ENCODE assay signal across 8 cellular contexts in the genomic region with DNA sequence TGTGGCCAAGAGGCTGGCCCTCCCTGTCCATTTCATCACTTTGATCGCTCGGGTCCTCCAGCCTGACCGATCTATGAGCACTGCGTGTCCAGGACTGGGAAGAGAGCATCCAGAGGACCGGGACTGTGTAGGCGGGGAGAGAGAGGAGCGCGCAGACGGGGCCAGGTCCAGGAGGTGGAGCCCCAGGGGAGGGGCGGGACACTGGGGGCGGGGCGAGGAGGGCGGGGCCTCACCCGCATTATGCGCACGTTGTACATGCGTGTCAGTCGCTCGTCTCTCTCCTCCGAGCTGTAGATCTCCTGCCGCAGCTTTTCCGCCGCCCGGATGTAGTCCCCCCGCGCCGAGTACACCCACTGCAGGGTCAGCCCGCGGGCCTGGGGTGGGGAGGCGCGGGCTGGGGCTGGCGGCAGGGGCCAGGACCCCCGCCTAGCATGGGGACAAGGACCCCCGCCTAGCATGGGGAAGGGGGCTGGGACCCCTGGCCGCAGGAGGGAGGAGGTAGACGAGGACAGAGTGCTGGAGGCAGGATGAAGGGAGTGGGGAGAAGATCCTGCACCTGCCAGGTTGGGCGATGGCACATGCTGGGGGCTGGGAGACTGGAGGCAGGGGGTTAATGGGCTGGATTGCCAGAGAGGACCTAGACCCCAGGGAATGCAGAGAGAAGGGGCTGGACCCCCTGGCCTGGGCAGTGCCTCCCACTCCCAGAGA. TPM values are rescaled to one million over a fixed set of nuclear protein-coding genes. Genes with fewer than 3 reads are reported as not detected.
DNase-seq lines count a peak whose midpoint lies in the region; ATAC-seq and TF ChIP-seq lines count a peak whose summit lies in the region.

No MANE protein-coding gene starts in this region.

- H3K27me3 Mint-ChIP-seq in nephron (ENCODE audit: low read depth): peaks cover 20% of the 10 kb centered on the region

- H3K9me3 Mint-ChIP-seq in nephron: no peaks in the 10 kb centered on the region

- ATAC-seq in GM19372 (IDR thresholded peaks at IDR 0.05; ENCODE audit: low read depth, unreplicated experiment): peak; percentile 81
- peak; percentile 89 for ATAC-seq in Panc1
- ATAC-seq in stimulated activated naive CD8-positive, alpha-beta T cell treated with anti-CD3 and anti-CD28 coated beads, Interleukin-15, Interleukin-2, amounts not matched to agents 100 U/mL and 50 U/mL, for 24 hours: peak; percentile 94

- in situ Hi-C loops in Panc1 (cut with HindIII; ENCODE audit: low pct_unique_long_range_greater_than_20kb, low sequenced_read_pairs): no loop called here

- peak in 1 of 4 donors; percentile 27 for TF ChIP-seq POLR2A in esophagus squamous epithelium (IDR thresholded peaks at IDR 0.05)

- H3K4me3 ChIP-seq in Panc1 (ENCODE audit: low read depth in 2 of 2, low read length in 2 of 2): peak overlapping the region; percentile 23 to 39
- peak overlapping the region; percentile 12 to 63 (median 34) for H3K4me3 ChIP-seq in esophagus squamous epithelium

- intact Hi-C loops in Panc1 (cut with micrococcal nuclease; ENCODE audit: unreplicated experiment) (no loop called here), esophagus squamous epithelium (cut with DNase I) (no loop called here)

- CTCF ChIA-PET in Panc1 (lab: Charles Lee): interaction anchor here (0.6 to 1.1 kb wide), 4 partner anchors 23 to 171 kb away, joined by 4 to 8 read pairs (median 6); partner anchors contain the start of gene PCOLCE

- POLR2A ChIA-PET in Panc1 (lab: Charles Lee): no interaction called here

- no peak for TF ChIP-seq CTCF in Panc1 (IDR thresholded peaks at IDR 0.05)
- no peak for TF ChIP-seq CTCF in esophagus squamous epithelium (IDR thresholded peaks at IDR 0.05)
- TF ChIP-seq CTCF in nephron (IDR thresholded peaks at IDR 0.05; ENCODE audit: unreplicated experiment in 3 of 3): no peak

- H3K27me3 ChIP-seq in Panc1 (ENCODE audit: control insufficient read depth, insufficient read depth, low read length): no peaks in the 10 kb centered on the region
- H3K27me3 ChIP-seq in esophagus squamous epithelium: no peaks in the 10 kb centered on the region

- H3K36me3 ChIP-seq in Panc1 (ENCODE audit: control insufficient read depth, insufficient read depth, low read length) (no peaks in the 10 kb centered on the region; the same call in 1 of the 2 replicates), esophagus squamous epithelium (no peaks in the 10 kb centered on the region)

- H3K4me1 Mint-ChIP-seq in nephron: no peaks in the 10 kb centered on the region

- no peaks in the 10 kb centered on the region for H3K9me3 ChIP-seq in Panc1 (ENCODE audit: control insufficient read depth, insufficient read depth, low read depth, low read length)
- H3K9me3 ChIP-seq in esophagus squamous epithelium: no peaks in the 10 kb centered on the region

- H3K4me1 ChIP-seq in Panc1 (ENCODE audit: control insufficient read depth, insufficient read depth, low read length): no peaks in the 10 kb centered on the region
- peaks cover 4 to 20% (median 4%) of the 10 kb centered on the region in 3 donors for H3K4me1 ChIP-seq in esophagus squamous epithelium

- WGBS in esophagus squamous epithelium, 2 donors: 11 to 51% methylated on average over 2 to 6 of the region's 37 CpGs

- no peak overlapping the region for H3K27ac Mint-ChIP-seq in nephron

- peak overlapping the region; percentile 26 to 71 (median 62) for H3K4me3 Mint-ChIP-seq in nephron

- DNase-seq in AG08395 (ENCODE audit: low spot score) (peak; percentile 98), HPDE6-E6E7 (ENCODE audit: extremely low spot score) (peak; percentile 95), Panc1 (ENCODE audit: low read depth, low spot score) (no peak), esophagus squamous epithelium (lab: John Stamatoyannopoulos, UW) (no peak)
- DNase-seq in activated T-cell treated with anti-CD3 and anti-CD28 coated beads, Interleukin-2, amount 50 U/mL, for 48 hours: peak; percentile 89 to 93
- peak; percentile 88 for DNase-seq in stimulated activated naive CD8-positive, alpha-beta T cell treated with anti-CD3 and anti-CD28 coated beads, Interleukin-15, Interleukin-2, amounts not matched to agents 100 U/mL and 50 U/mL, for 24 hours

- H3K27ac ChIP-seq in Panc1 (ENCODE audit: low read length) (no peak overlapping the region), esophagus squamous epithelium (peak overlapping the region; percentile 10 to 65 (median 56))

- peaks cover 2% of the 10 kb centered on the region for H3K36me3 Mint-ChIP-seq in nephron (ENCODE audit: low read depth)

- no TSS peak for BruUV-seq in Panc1 (replicated peaks; lab: Mats Ljungman, UMichigan)

RNA-seq across cellular contexts. Expression of gene MOSPD3, which starts 14.3 kb away (rescaled TPM):
- total RNA-seq in Panc1 (2021; ENCODE audit: unreplicated experiment) (25.0 TPM), esophagus squamous epithelium (10 to 100 TPM in 3 of 4 donors, 1 to 10 TPM in 1; 7.6 to 22.4 (median 15.5) TPM)
- polyA plus RNA-seq in Panc1 (2012; ENCODE audit: insufficient read length): 39.7 TPM

RNA-seq across cellular contexts. Expression of gene TFR2, which starts 14.7 kb away (rescaled TPM):
- total RNA-seq in Panc1 (2021; ENCODE audit: unreplicated experiment): 9.1 TPM
- polyA plus RNA-seq in Panc1 (2012; ENCODE audit: insufficient read length): 10.8 TPM
- total RNA-seq in esophagus squamous epithelium: 1 to 10 TPM in 1 of 4 donors, under 1 TPM in 3; 0.38 to 1.1 (median 0.84) TPM

RNA-seq across cellular contexts. Expression of gene PCOLCE, which starts 24.5 kb away (rescaled TPM):
- total RNA-seq in Panc1 (2021; ENCODE audit: unreplicated experiment) (13.8 TPM), esophagus squamous epithelium (10 to 100 TPM in 2 of 4 donors, 1 to 10 TPM in 2; 4.6 to 23.8 (median 9.9) TPM)
- polyA plus RNA-seq in Panc1 (2012; ENCODE audit: insufficient read length): 28.9 TPM

RNA-seq across cellular contexts. Expression of gene ACTL6B, which starts 29.6 kb away (rescaled TPM):
- not detected for total RNA-seq in Panc1 (2021; ENCODE audit: unreplicated experiment)
- polyA plus RNA-seq in Panc1 (2012; ENCODE audit: insufficient read length): not detected
- not detected for total RNA-seq in esophagus squamous epithelium

RNA-seq across cellular contexts. Expression of gene FBXO24, which starts 40.6 kb away (rescaled TPM):
- total RNA-seq in Panc1 (2021; ENCODE audit: unreplicated experiment) (0.59 TPM), esophagus squamous epithelium (1 to 10 TPM in 1 of 4 donors, under 1 TPM in 2, not detected in 1; 0.19 to 1.6 (median 0.29) TPM)
- 1.2 TPM for polyA plus RNA-seq in Panc1 (2012; ENCODE audit: insufficient read length)

Comparison
In these comparisons a context has a peak if more than half of its experiments do, and no peak if none do; other contexts are left out.
1. DNase-seq: peak in AG08395 (single experiment), HPDE6-E6E7 (single experiment), activated T-cell treated with anti-CD3 and anti-CD28 coated beads, Interleukin-2, amount 50 U/mL, for 48 hours (2 of 2) and stimulated activated naive CD8-positive, alpha-beta T cell treated with anti-CD3 and anti-CD28 coated beads, Interleukin-15, Interleukin-2, amounts not matched to agents 100 U/mL and 50 U/mL, for 24 hours (single experiment); none in Panc1 (single experiment) and esophagus squamous epithelium (single experiment).
2. Peak in every context shown above with its lines, with median percentiles within 50 percentile points of each other: ATAC-seq.